In the genomic region with DNA sequence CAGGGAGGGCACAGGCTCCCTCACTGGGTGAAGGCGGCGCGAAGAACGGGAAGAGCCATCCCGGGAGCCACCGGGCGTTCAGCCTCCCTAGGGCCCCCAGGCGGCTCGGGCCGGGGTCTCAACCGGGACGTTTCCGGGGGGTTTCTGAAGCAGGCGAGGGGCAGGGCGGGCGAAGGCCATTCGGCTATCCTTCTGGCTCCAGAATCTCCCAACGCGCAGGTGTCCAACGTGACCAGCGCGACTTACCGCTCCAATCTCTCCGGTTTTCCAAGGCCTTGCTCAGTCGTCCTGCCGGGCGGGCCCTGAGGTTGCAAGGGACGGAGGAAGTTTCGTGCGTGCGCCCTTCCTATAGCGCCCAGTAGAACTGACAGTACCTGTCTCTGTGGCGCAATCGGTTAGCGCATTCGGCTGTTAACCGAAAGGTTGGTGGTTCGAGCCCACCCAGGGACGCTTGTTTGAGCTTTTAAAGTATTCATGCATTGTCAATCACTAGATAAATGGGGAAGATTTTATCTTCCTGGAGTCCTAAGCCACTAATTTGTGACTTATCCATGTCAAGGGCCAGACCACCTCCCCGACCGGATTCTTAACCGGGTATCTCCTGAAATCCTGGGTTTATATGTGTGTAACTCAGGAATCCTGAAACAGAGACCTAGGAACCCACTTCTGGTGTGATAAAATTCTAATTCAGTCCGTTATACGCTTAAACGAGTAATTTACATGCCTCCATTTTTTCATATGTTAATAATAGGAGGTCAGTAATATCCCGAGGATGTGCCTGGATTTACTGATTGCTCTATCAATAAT, we compare ENCODE assay signal across 8 cellular contexts. TPM values are rescaled to one million over a fixed set of nuclear protein-coding genes. Genes with fewer than 3 reads are reported as not detected.
DNase-seq lines count a peak whose midpoint lies in the region; ATAC-seq and TF ChIP-seq lines count a peak whose summit lies in the region.
"Not testable (repeated sequence)": the region's sequence is repeated elsewhere in the genome, so short reads cannot be mapped to it uniquely, and the experiment has no call there.

No MANE protein-coding gene starts in this region.

- not testable (repeated sequence) for H3K36me3 Mint-ChIP-seq in GM23338 (ENCODE audit: low read depth); activated CD4-positive, alpha-beta T cell treated with anti-CD3 and anti-CD28 coated beads for 36 hours (ENCODE audit: low read depth)

- peak; percentile 71 for DNase-seq in GM23338 (ENCODE audit: low spot score)
- DNase-seq in NCI-H460 (ENCODE audit: extremely low read depth, low read depth) = peak; percentile 82
- peak; percentile 78 for DNase-seq in activated CD4-positive, alpha-beta T cell treated with anti-CD3 and anti-CD28 coated beads for 36 hours
- peak in 1 of 2 donors; percentile 66 for DNase-seq in ascending aorta (ENCODE audit: low spot score in 2 of 2)
- DNase-seq in foreskin fibroblast = peak; percentile 51 to 78
- peak; percentile 85 for DNase-seq in mesenteric fat pad (ENCODE audit: low spot score)
- peak; percentile 27 to 65 (median 55) for DNase-seq in stimulated activated CD4-positive, alpha-beta T cell treated with anti-CD3 and anti-CD28 coated beads, Interleukin-12 subunit alpha, Interleukin-12 subunit beta, amount 100 ng/mL, for 48 hours (ENCODE audit: low read depth in 2 of 3, low spot score in 1 of 3)

- not testable (repeated sequence) for H4K20me1 ChIP-seq in GM23338 (replicated peaks; ENCODE audit: insufficient read depth)

- peak overlapping the region; percentile 83 for H3K4me3 Mint-ChIP-seq in GM23338
- H3K4me3 Mint-ChIP-seq in activated CD4-positive, alpha-beta T cell treated with anti-CD3 and anti-CD28 coated beads for 36 hours = peak overlapping the region; percentile 73

- H3K4me3 ChIP-seq in GM23338 = peak overlapping the region; percentile 74
- peak overlapping the region; percentile 33 to 59 for H3K4me3 ChIP-seq in ascending aorta
- peak overlapping the region; percentile 44 to 51 for H3K4me3 ChIP-seq in foreskin fibroblast (ENCODE audit: low read depth in 1 of 2, low read length in 2 of 2)
- H3K4me3 ChIP-seq in urinary bladder (ENCODE audit: low read depth, low read length) = peak overlapping the region; percentile 33

- H3K27ac Mint-ChIP-seq in GM23338 = peak overlapping the region; percentile 79
- peak overlapping the region; percentile 83 for H3K27ac Mint-ChIP-seq in activated CD4-positive, alpha-beta T cell treated with anti-CD3 and anti-CD28 coated beads for 36 hours

- ATAC-seq in GM23338; activated CD4-positive, alpha-beta T cell treated with anti-CD3 and anti-CD28 coated beads for 36 hours: not testable (repeated sequence)

- WGBS in urinary bladder = 3% methylated on average over 44 of the region's 46 CpGs

- intact Hi-C loops in activated CD4-positive, alpha-beta T cell treated with anti-CD3 and anti-CD28 coated beads for 36 hours (cut with DNase I, micrococcal nuclease); ascending aorta (cut with DNase I): not testable (repeated sequence)

- H3K9me3 Mint-ChIP-seq in GM23338; activated CD4-positive, alpha-beta T cell treated with anti-CD3 and anti-CD28 coated beads for 36 hours (ENCODE audit: low read depth): not testable (repeated sequence)

- not testable (repeated sequence) for H3F3A ChIP-seq in GM23338 (replicated peaks; ENCODE audit: low read depth)

- not testable (repeated sequence) for H3K27me3 ChIP-seq in GM23338 (ENCODE audit: insufficient read depth); ascending aorta

- H3K9me2 ChIP-seq in GM23338 (ENCODE audit: insufficient read depth) = not testable (repeated sequence)

- not testable (repeated sequence) for H3K36me3 ChIP-seq in GM23338 (ENCODE audit: insufficient read depth); ascending aorta; urinary bladder (ENCODE audit: insufficient read depth)

- not testable (repeated sequence) for H3K4me1 Mint-ChIP-seq in GM23338; activated CD4-positive, alpha-beta T cell treated with anti-CD3 and anti-CD28 coated beads for 36 hours

- H3K27ac ChIP-seq in GM23338 (ENCODE audit: low read depth); urinary bladder (ENCODE audit: low read depth): not testable (repeated sequence)
- H3K27ac ChIP-seq in ascending aorta = peak overlapping the region in 1 of 2 donors; percentile 45

- not testable (repeated sequence) for H3K9me3 ChIP-seq in ascending aorta

- H3K27me3 Mint-ChIP-seq in GM23338 (ENCODE audit: insufficient read depth, low read depth, poor library complexity); activated CD4-positive, alpha-beta T cell treated with anti-CD3 and anti-CD28 coated beads for 36 hours: not testable (repeated sequence)

- H3K79me2 ChIP-seq in GM23338 (replicated peaks; ENCODE audit: insufficient read depth) = not testable (repeated sequence)

- CTCF ChIA-PET in activated CD4-positive, alpha-beta T cell treated with anti-CD3 and anti-CD28 coated beads for 36 hours (lab: Charles Lee) = not testable (repeated sequence)

- not testable (repeated sequence) for H3K4me1 ChIP-seq in GM23338 (ENCODE audit: insufficient read depth); ascending aorta; urinary bladder (ENCODE audit: insufficient read depth)

- POLR2A ChIA-PET in activated CD4-positive, alpha-beta T cell treated with anti-CD3 and anti-CD28 coated beads for 36 hours (lab: Charles Lee) = not testable (repeated sequence)

- not testable (repeated sequence) for H2AFZ ChIP-seq in GM23338

- peak overlapping the region; percentile 71; the same call in 1 of the 2 replicates for H3K4me2 ChIP-seq in GM23338

- peak in 1 of 2 experiments; percentile 21; a peak in 2 of 4 replicates for TF ChIP-seq CTCF in GM23338 (conservative IDR thresholded peaks at IDR 0.05; ENCODE audit: low read depth in 2 of 2)
- not testable (repeated sequence) for TF ChIP-seq CTCF in ascending aorta (IDR thresholded peaks at IDR 0.05); foreskin fibroblast (IDR thresholded peaks at IDR 0.05; ENCODE audit: low read depth, low read length)

RNA-seq across cellular contexts. Expression of gene NBPF15, which starts 42.4 kb away (rescaled TPM):
- 6.6 and 12.5 TPM in 2 replicates for total RNA-seq in GM23338 (2014; rRNA removed; shearing (Covaris generic))
- polyA plus RNA-seq in GM23338 (2016; fragmentation: Nextera tagmentation; extraction: Ambion mirVana) = 3.1 and 5.2 TPM in 2 replicates
- 39.9 and 43.1 TPM in 2 replicates for total RNA-seq in NCI-H460 (2014; rRNA removed; shearing (Covaris generic))
- 96.0 and 151 TPM in 2 replicates for polyA plus RNA-seq in NCI-H460 (2014; cell fraction: nucleus; rRNA removed)
- total RNA-seq in activated CD4-positive, alpha-beta T cell treated with anti-CD3 and anti-CD28 coated beads for 36 hours = 10 to 100 TPM; 36.2 to 37.7 TPM
- total RNA-seq in ascending aorta = 71.3 TPM
- total RNA-seq in mesenteric fat pad = 31.3 TPM
- 47.6 TPM for total RNA-seq in urinary bladder
- 18.1 TPM for polyA plus RNA-seq in urinary bladder

RNA-seq across cellular contexts. Expression of gene PPIAL4E, which starts 45.7 kb away (rescaled TPM):
- not detected in 2 replicates for total RNA-seq in GM23338 (2014; rRNA removed; shearing (Covaris generic))
- polyA plus RNA-seq in GM23338 (2016; fragmentation: Nextera tagmentation; extraction: Ambion mirVana) = not detected in 2 replicates
- not detected in 2 replicates for total RNA-seq in NCI-H460 (2014; rRNA removed; shearing (Covaris generic))
- not detected in 2 replicates for polyA plus RNA-seq in NCI-H460 (2014; cell fraction: nucleus; rRNA removed)
- not detected for total RNA-seq in activated CD4-positive, alpha-beta T cell treated with anti-CD3 and anti-CD28 coated beads for 36 hours
- total RNA-seq in ascending aorta = not detected
- total RNA-seq in mesenteric fat pad = not detected
- total RNA-seq in urinary bladder = not detected
- polyA plus RNA-seq in urinary bladder = not detected
